In the genomic region with DNA sequence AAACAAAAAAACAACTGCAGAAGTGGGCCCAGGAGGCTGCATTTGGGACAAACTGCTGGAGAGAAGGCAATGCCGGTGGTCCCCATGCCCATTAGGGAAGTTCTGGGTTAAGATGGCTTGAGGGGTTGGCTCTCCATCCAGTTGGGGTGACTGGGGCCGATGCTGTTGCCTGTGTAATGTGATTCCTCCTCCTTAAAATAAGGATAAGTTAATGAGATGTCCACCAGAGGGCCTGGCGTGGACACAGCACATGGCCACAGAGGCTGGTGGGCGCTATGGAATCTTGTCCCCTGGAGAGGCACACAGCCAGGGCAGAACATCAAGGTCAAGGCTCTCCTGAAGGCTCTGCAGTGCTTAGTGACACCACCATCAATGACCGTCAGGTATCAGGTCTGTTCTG, we compare ENCODE assay signal across 8 cellular contexts. TPM values are rescaled to one million over a fixed set of nuclear protein-coding genes. Genes with fewer than 3 reads are reported as not detected.
A peak's percentile ranks its signal among the peaks of the same experiment; 100 is the strongest.
DNase-seq lines count a peak whose midpoint lies in the region; ATAC-seq and TF ChIP-seq lines count a peak whose summit lies in the region.

No MANE protein-coding gene starts in this region.

- intact Hi-C loops in prostate gland (cut with DNase I): no loop called here

- CTCF ChIA-PET in WTC11 (lab: Charles Lee): interaction anchor here (1.0 to 4.1 kb wide), 7 partner anchors 11 to 218 kb away, joined by 3 to 28 read pairs (median 11); no protein-coding TSS in a partner anchor

- TF ChIP-seq POLR2A in prostate gland (IDR thresholded peaks at IDR 0.05): no peak

- H3K27ac Mint-ChIP-seq in WTC11: no peak overlapping the region

- peaks cover 18% of the 10 kb centered on the region for H3K4me1 Mint-ChIP-seq in WTC11

- POLR2A ChIA-PET in WTC11 (lab: Charles Lee): interaction anchor here (1.3 kb wide), 1 partner anchor 30 kb away, joined by 4 read pairs; no protein-coding TSS in a partner anchor

- no peaks in the 10 kb centered on the region for H3K27me3 ChIP-seq in prostate gland (replicated peaks; ENCODE audit: insufficient read depth)

- H3K27me3 Mint-ChIP-seq in WTC11 (ENCODE audit: low read depth): peaks cover 29% of the 10 kb centered on the region

- peak; percentile 9 for TF ChIP-seq CTCF in GM13976 (IDR thresholded peaks at IDR 0.05; ENCODE audit: borderline replicate concordance, control extremely low read depth, extremely low read depth, insufficient read depth, missing control alignments)
- TF ChIP-seq CTCF in WTC11 (IDR thresholded peaks at IDR 0.05): no peak
- no peak for TF ChIP-seq CTCF in prostate gland (IDR thresholded peaks at IDR 0.05)

- no peaks in the 10 kb centered on the region for H3K36me3 Mint-ChIP-seq in WTC11

- no peaks in the 10 kb centered on the region for H3K4me1 ChIP-seq in prostate gland (replicated peaks)

- DNase-seq in AML-193 (lab: John Stamatoyannopoulos, UW) (peak; percentile 29 to 46), GM13976 (ENCODE audit: low spot score) (no peak), WTC11 (ENCODE audit: low spot score) (peak; percentile 42), kidney tubule cell (ENCODE audit: low spot score) (peak; percentile 18), NCI-H2107 treated with DMSO at 0.1 percent for 48 hours (lab: John Stamatoyannopoulos, UW; ENCODE audit: unreplicated experiment) (no peak), prostate gland (ENCODE audit: low spot score) (no peak), iPS-NIHi7 (ENCODE audit: extremely low spot score) (no peak)

- peak; percentile 24 for ATAC-seq in WTC11
- no peak for ATAC-seq in activated CD4-positive, CD25-positive, alpha-beta regulatory T cell treated with anti-CD3 and anti-CD28 coated beads, Interleukin-2, amount 50 U/mL, for 24 hours

- in situ Hi-C loops in GM13976 (cut with MboI; ENCODE audit: low sequenced_read_pairs, unreplicated experiment): no loop called here

- H3K36me3 ChIP-seq in prostate gland: no peaks in the 10 kb centered on the region

- 44% methylated on average over 5 of the region's 5 CpGs for WGBS in prostate gland

- no peaks in the 10 kb centered on the region for H3K9me3 ChIP-seq in prostate gland

- H3K9me3 Mint-ChIP-seq in WTC11: no peaks in the 10 kb centered on the region

- H3K4me3 Mint-ChIP-seq in WTC11: peak overlapping the region; percentile 76

- H3K27ac ChIP-seq in prostate gland: no peak overlapping the region

- no peak overlapping the region for H3K4me3 ChIP-seq in prostate gland

TF ChIP-seq in WTC11, 78 proteins besides CTCF, POLR2A, EP300 and RAD21:
- TF ChIP-seq ESRRA (CRISPR knock-in tag; IDR thresholded peaks at IDR 0.05; ENCODE audit: borderline replicate concordance) (no peak), ZNF423 (CRISPR knock-in tag; IDR thresholded peaks at IDR 0.05) (peak; percentile 38; the same call in 1 of the 2 replicates)
TF ChIP-seq in WTC11: peak in this region for 1.

RNA-seq across cellular contexts. Expression of a gene that starts 1.0 kb away (rescaled TPM):
- total RNA-seq in WTC11 (2021) (10.8 to 15.5 TPM (median 14.9 TPM) in 3 replicates), prostate gland (10 to 100 TPM; 11.8 to 32.4 TPM)

Comparison
In these comparisons a context has a peak if more than half of its experiments do, and no peak if none do; other contexts are left out.
1. DNase-seq: peak in AML-193 (2 of 2), WTC11 (single experiment) and kidney tubule cell (single experiment); none in GM13976 (single experiment), NCI-H2107 treated with DMSO at 0.1 percent for 48 hours (single experiment), prostate gland (single experiment) and iPS-NIHi7 (single experiment).